17 cellular contexts compared by ENCODE assay signal in genomic region chr10:49844775-49845561, GRCh38.
DNase-seq lines count a peak whose midpoint lies in the region; ATAC-seq and TF ChIP-seq lines count a peak whose summit lies in the region.
"Had no signal": no experiment of that assay in that cellular context is flagged by ENCODE, and none has a peak within 500 bp of the region (broad histone marks: within the 10 kb centered on the region; RNA-seq: fewer than 3 reads in every experiment).

No MANE protein-coding gene starts in this region.

- CTCF ChIA-PET in AG04449 (lab: Yijun Ruan, JAX), result no interaction called here
- CTCF ChIA-PET in HCT116 (lab: Charles Lee), result no interaction called here
- CTCF ChIA-PET in WTC11 (lab: Charles Lee), result no interaction called here

- H3K27ac Mint-ChIP-seq in WTC11 (peak overlapping the region; percentile 63; the same call in 1 of the 2 replicates), nephron progenitor cell (no peak overlapping the region)
- H3K27ac Mint-ChIP-seq: activated CD4-positive, alpha-beta T cell treated with anti-CD3 and anti-CD28 coated beads, Interleukin-2, amount 10 ng/mL, durations not matched to agents 7 days and 5 days; stimulated activated naive B cell treated with anti-CD40 and anti-IgM and Interleukin-4, amounts not matched to agents 10 μg/mL and 1 μg/mL and 100 μg/mL, for 72 hours had no signal

- H3K27ac ChIP-seq in HCT116 (ENCODE audit: low read depth, low read length), result peak overlapping the region; percentile 7; the same call in 1 of the 2 replicates
- H3K27ac ChIP-seq: BLaER1, psoas muscle had no signal

- H4K20me1 ChIP-seq in HCT116 (ENCODE audit: insufficient read depth), result no peaks in the 10 kb centered on the region
- H4K20me1 ChIP-seq: BLaER1 had no signal

- DNase-seq in AG04449 (ENCODE audit: low read depth, low spot score) (peak; percentile 0), HCT116 (ENCODE audit: low read depth, low spot score) (no peak), WTC11 (ENCODE audit: low spot score) (no peak), foreskin fibroblast (peak; percentile 18 to 61), NCI-H187 (lab: John Stamatoyannopoulos, UW) (no peak), nephron progenitor cell (no peak), left ventricle myocardium superior (no peak)
- DNase-seq in stimulated activated naive CD8-positive, alpha-beta T cell treated with anti-CD3 and anti-CD28 coated beads, Interleukin-15, Interleukin-2, amounts not matched to agents 100 U/mL and 50 U/mL, for 24 hours, result no peak
- DNase-seq: activated CD4-positive, alpha-beta T cell treated with anti-CD3 and anti-CD28 coated beads, Interleukin-2, amount 10 ng/mL, durations not matched to agents 7 days and 5 days; erythroblast; GF-D8; KBM-7; psoas muscle; stimulated activated CD4-positive, alpha-beta T cell treated with anti-CD3 and anti-CD28 coated beads, Interleukin-4, amount 100 ng/mL, for 24 hours; stimulated activated naive B cell treated with anti-CD40 and anti-IgM and Interleukin-4, amounts not matched to agents 10 μg/mL and 1 μg/mL and 100 μg/mL, for 72 hours; T-helper 1 cell had no signal

- RAD21 ChIA-PET in HCT116 (lab: Charles Lee; ENCODE audit: low non-redundant PET in 1 of 2, low total read pairs in 2 of 2, uncharacterized antibody in 2 of 2, unreplicated experiment in 2 of 2), result no interaction called here

- H3K9me2 ChIP-seq in HCT116 (ENCODE audit: insufficient read depth), result no peaks in the 10 kb centered on the region

- H3K4me1 ChIP-seq in HCT116 (ENCODE audit: control insufficient read depth in 1 of 2, insufficient read depth in 2 of 2, low read length in 2 of 2), result peaks cover 3 to 6% of the 10 kb centered on the region in 2 experiments; a peak in 2 of 4 replicates
- H3K4me1 ChIP-seq: BLaER1, psoas muscle had no signal

- H3K4me1 Mint-ChIP-seq in WTC11 (peaks cover 6% of the 10 kb centered on the region), nephron progenitor cell (no peaks in the 10 kb centered on the region)
- H3K4me1 Mint-ChIP-seq: activated CD4-positive, alpha-beta T cell treated with anti-CD3 and anti-CD28 coated beads, Interleukin-2, amount 10 ng/mL, durations not matched to agents 7 days and 5 days; stimulated activated naive B cell treated with anti-CD40 and anti-IgM and Interleukin-4, amounts not matched to agents 10 μg/mL and 1 μg/mL and 100 μg/mL, for 72 hours had no signal

- no peak overlapping the region for H3K4me3 ChIP-seq in AG04449 (ENCODE audit: low read depth, low read length)
- no peak overlapping the region for H3K4me3 ChIP-seq in HCT116 (replicated peaks in 1 of 2; ENCODE audit: low read depth in 1 of 2, low read length in 2 of 2)
- H3K4me3 ChIP-seq in foreskin fibroblast (ENCODE audit: low read depth in 1 of 2, low read length in 2 of 2), result no peak overlapping the region
- H3K4me3 ChIP-seq: BLaER1, psoas muscle had no signal

- ATAC-seq in HCT116, result no peak
- ATAC-seq in WTC11, result no peak
- ATAC-seq in stimulated activated naive CD8-positive, alpha-beta T cell treated with anti-CD3 and anti-CD28 coated beads, Interleukin-15, Interleukin-2, amounts not matched to agents 100 U/mL and 50 U/mL, for 24 hours, result no peak
- no peak for ATAC-seq in left ventricle myocardium superior
- ATAC-seq: psoas muscle; stimulated activated naive B cell treated with anti-CD40 and anti-IgM and Interleukin-4, amounts not matched to agents 10 μg/mL and 1 μg/mL and 100 μg/mL, for 72 hours had no signal

- no TSS peak for BruUV-seq in HCT116 (replicated peaks; lab: Mats Ljungman, UMichigan)

- H3K36me3 ChIP-seq in HCT116 (ENCODE audit: control insufficient read depth in 1 of 2, insufficient read depth in 2 of 2, low read length in 2 of 2), result peaks cover 0 to 7% of the 10 kb centered on the region in 2 experiments; a peak in 3 of 4 replicates

- no peak for TF ChIP-seq RAD21 in HCT116 (IDR thresholded peaks at IDR 0.05; ENCODE audit: low read depth)

- H2AFZ ChIP-seq in HCT116 (ENCODE audit: low read depth, low read length, poor library complexity, severe bottlenecking), result no peak overlapping the region

- no peaks in the 10 kb centered on the region for H3K79me2 ChIP-seq in HCT116 (ENCODE audit: insufficient read depth, low read length)

- no peaks in the 10 kb centered on the region for H3K9me3 ChIP-seq in HCT116 (ENCODE audit: control insufficient read depth in 1 of 2, insufficient read depth in 1 of 2, low read depth in 1 of 2, low read length in 2 of 2)
- H3K9me3 ChIP-seq: BLaER1, psoas muscle had no signal

- TF ChIP-seq CTCF in AG04449 (IDR thresholded peaks at IDR 0.05; ENCODE audit: insufficient read depth, low read length, missing control alignments) (no peak), HCT116 (IDR thresholded peaks at IDR 0.05 in 2 of 3, conservative IDR thresholded peaks at IDR 0.05 in 1 of 3; ENCODE audit: borderline replicate concordance in 1 of 3, insufficient read depth in 1 of 3, low read depth in 2 of 3, low read length in 2 of 3) (no peak), WTC11 (IDR thresholded peaks at IDR 0.05) (no peak), foreskin fibroblast (IDR thresholded peaks at IDR 0.05; ENCODE audit: low read depth, low read length) (no peak), nephron progenitor cell (IDR thresholded peaks at IDR 0.05) (no peak)

- H3K9ac ChIP-seq in HCT116 (ENCODE audit: low read length), result no peak overlapping the region
- H3K9ac ChIP-seq: BLaER1 had no signal

- peaks cover 34% of the 10 kb centered on the region for H3K36me3 Mint-ChIP-seq in WTC11
- peaks cover 41% of the 10 kb centered on the region for H3K36me3 Mint-ChIP-seq in nephron progenitor cell (ENCODE audit: low read depth)

- H3K4me3 Mint-ChIP-seq in WTC11, result no peak overlapping the region
- no peak overlapping the region for H3K4me3 Mint-ChIP-seq in nephron progenitor cell
- H3K4me3 Mint-ChIP-seq: activated CD4-positive, alpha-beta T cell treated with anti-CD3 and anti-CD28 coated beads, Interleukin-2, amount 10 ng/mL, durations not matched to agents 7 days and 5 days; stimulated activated naive B cell treated with anti-CD40 and anti-IgM and Interleukin-4, amounts not matched to agents 10 μg/mL and 1 μg/mL and 100 μg/mL, for 72 hours had no signal

- H3K27me3 ChIP-seq in HCT116 (ENCODE audit: insufficient read depth, low read length), result no peaks in the 10 kb centered on the region
- H3K27me3 ChIP-seq: BLaER1 had no signal

- POLR2A ChIA-PET in AG04449 (lab: Yijun Ruan, JAX) (no interaction called here), HCT116 (lab: Charles Lee) (no interaction called here), WTC11 (lab: Charles Lee) (no interaction called here)

- no peak overlapping the region for H3K4me2 ChIP-seq in HCT116 (ENCODE audit: low read length)
- H3K4me2 ChIP-seq: BLaER1 had no signal

- no peaks in the 10 kb centered on the region for H3K27me3 Mint-ChIP-seq in WTC11 (ENCODE audit: low read depth)
- H3K27me3 Mint-ChIP-seq in nephron progenitor cell (ENCODE audit: low read depth, poor library complexity), result no peaks in the 10 kb centered on the region
- H3K27me3 Mint-ChIP-seq: activated CD4-positive, alpha-beta T cell treated with anti-CD3 and anti-CD28 coated beads, Interleukin-2, amount 10 ng/mL, durations not matched to agents 7 days and 5 days; stimulated activated naive B cell treated with anti-CD40 and anti-IgM and Interleukin-4, amounts not matched to agents 10 μg/mL and 1 μg/mL and 100 μg/mL, for 72 hours had no signal

- no peaks in the 10 kb centered on the region for H3K9me3 Mint-ChIP-seq in WTC11
- no peaks in the 10 kb centered on the region for H3K9me3 Mint-ChIP-seq in nephron progenitor cell
- H3K9me3 Mint-ChIP-seq: activated CD4-positive, alpha-beta T cell treated with anti-CD3 and anti-CD28 coated beads, Interleukin-2, amount 10 ng/mL, durations not matched to agents 7 days and 5 days; stimulated activated naive B cell treated with anti-CD40 and anti-IgM and Interleukin-4, amounts not matched to agents 10 μg/mL and 1 μg/mL and 100 μg/mL, for 72 hours had no signal

- TF ChIP-seq POLR2A in HCT116 (IDR thresholded peaks at IDR 0.05; ENCODE audit: borderline replicate concordance, extremely low read depth, insufficient read depth, insufficient read length), result no peak

- intact Hi-C loops in HCT116 (cut with micrococcal nuclease) (no loop called here), left ventricle myocardium superior (cut with micrococcal nuclease) (no loop called here)

TF ChIP-seq in HCT116, 20 proteins besides CTCF, POLR2A, EP300 and RAD21 (continues in another document):
- TF ChIP-seq YY1 (IDR thresholded peaks at IDR 0.05; ENCODE audit: extremely low read depth, insufficient replicate concordance, low read depth, low read length) (no peak), CBX3 (IDR thresholded peaks at IDR 0.05; ENCODE audit: low read depth) (no peak), ZFX (IDR thresholded peaks at IDR 0.05) (no peak), TCF7L2 (IDR thresholded peaks at IDR 0.05; ENCODE audit: borderline replicate concordance, extremely low read depth, insufficient read depth, insufficient read length) (no peak), ELF1 (IDR thresholded peaks at IDR 0.05; ENCODE audit: borderline replicate concordance, low read depth) (no peak), JUND (IDR thresholded peaks at IDR 0.05) (no peak)

TF ChIP-seq in WTC11, 78 proteins besides CTCF, POLR2A, EP300 and RAD21:
- TF ChIP-seq E2F5 (CRISPR knock-in tag; IDR thresholded peaks at IDR 0.05), result no peak
- TF ChIP-seq ZBTB43 (CRISPR knock-in tag; IDR thresholded peaks at IDR 0.05), result no peak

Comparison
In these comparisons a context has a peak if more than half of its experiments do, and no peak if none do; other contexts are left out.
1. DNase-seq: peak in AG04449 (single experiment) and foreskin fibroblast (2 of 2); none in HCT116 (single experiment), WTC11 (single experiment), stimulated activated naive CD8-positive, alpha-beta T cell treated with anti-CD3 and anti-CD28 coated beads, Interleukin-15, Interleukin-2, amounts not matched to agents 100 U/mL and 50 U/mL, for 24 hours (single experiment), NCI-H187 (0 of 2), nephron progenitor cell (single experiment) and left ventricle myocardium superior (single experiment).